Comparison of ENCODE assay signal across 8 cellular contexts in the genomic region with DNA sequence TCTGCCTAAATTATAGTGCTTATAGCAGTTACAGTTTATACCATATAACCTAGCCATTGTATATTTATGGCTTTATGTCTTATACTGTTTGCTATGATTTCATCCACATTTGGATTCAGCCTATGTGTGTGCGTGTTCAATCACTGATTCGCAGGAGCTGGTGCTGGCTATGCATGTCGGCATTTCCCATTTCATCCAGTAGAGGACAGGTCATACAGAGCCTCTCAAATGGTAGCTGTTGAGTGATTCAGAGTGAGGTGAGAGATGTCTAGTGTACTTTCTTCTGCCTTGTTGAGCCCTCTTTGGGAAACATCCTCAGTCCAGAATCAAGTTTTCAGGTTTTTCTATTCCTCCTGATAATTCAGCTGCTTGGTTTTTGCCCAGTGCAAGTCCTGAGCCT.
DNase-seq lines count a peak whose midpoint lies in the region; ATAC-seq and TF ChIP-seq lines count a peak whose summit lies in the region.

No MANE protein-coding gene starts in this region.

- H3K18ac ChIP-seq in IMR-90 (ENCODE audit: low read depth, low read length) = no peak overlapping the region

- intact Hi-C loops in IMR-90 (cut with micrococcal nuclease) (loop anchor here (10.0 kb wide), 1 partner anchor 645 kb away; no protein-coding TSS in a partner anchor), mammary epithelial cell (cut with micrococcal nuclease) (loop anchor here (2.0 to 10.0 kb wide), 2 partner anchors 77 to 235 kb away; partner anchors contain the start of gene FRMD4B)

- DNase-seq in BE2C (no peak), IMR-90 (peak; percentile 26), mammary epithelial cell (peak; percentile 45), Karpas-422 (no peak), medulla oblongata (ENCODE audit: extremely low spot score) (no peak)

- no peak overlapping the region for H2BK5ac ChIP-seq in IMR-90 (ENCODE audit: low read depth, low read length, poor library complexity, severe bottlenecking)

- H3K9me2 ChIP-seq in Karpas-422 (replicated peaks; ENCODE audit: insufficient read depth, low read length) = no peaks in the 10 kb centered on the region

- H2AK5ac ChIP-seq in IMR-90 (ENCODE audit: low read depth, low read length) = no peak overlapping the region

- H4K8ac ChIP-seq in IMR-90 (ENCODE audit: low read depth in 2 of 2, low read length in 2 of 2) = no peak overlapping the region

- dilution Hi-C loops in IMR-90 (cut with HindIII; ENCODE audit: low sequenced_read_pairs, unreplicated experiment) = no loop called here
- dilution Hi-C loops in mammary epithelial cell (cut with HindIII; ENCODE audit: low sequenced_read_pairs) = loop anchor here (25.0 kb wide), 2 partner anchors 148 to 352 kb away; no protein-coding TSS in a partner anchor

- TF ChIP-seq POLR2A in IMR-90 (IDR thresholded peaks at IDR 0.05; ENCODE audit: low read depth, low read length) = no peak

- no peak overlapping the region for H2BK20ac ChIP-seq in IMR-90 (ENCODE audit: low read depth, low read length)

- POLR2A ChIA-PET in IMR-90 (lab: Charles Lee; ENCODE audit: unreplicated experiment) = no interaction called here

- H4K20me1 ChIP-seq in IMR-90 (ENCODE audit: insufficient read depth, low read length) = no peaks in the 10 kb centered on the region
- H4K20me1 ChIP-seq in mammary epithelial cell (ENCODE audit: insufficient read depth, low read length) = no peaks in the 10 kb centered on the region
- no peaks in the 10 kb centered on the region for H4K20me1 ChIP-seq in Karpas-422 (ENCODE audit: insufficient read depth, low read depth, low read length)

- H2AFZ ChIP-seq in IMR-90 (replicated peaks; ENCODE audit: low read length, poor library complexity) (no peak overlapping the region), mammary epithelial cell (ENCODE audit: low read depth, low read length) (no peak overlapping the region), Karpas-422 (ENCODE audit: low read length) (no peak overlapping the region)

- H2BK15ac ChIP-seq in IMR-90 (ENCODE audit: low read depth, low read length) = no peak overlapping the region

- TF ChIP-seq RAD21 in IMR-90 (IDR thresholded peaks at IDR 0.05; ENCODE audit: low read length) (0 out of 2 replicates have a peak, but pooled peaks have one; percentile 2), liver (IDR thresholded peaks at IDR 0.05) (peak; percentile 68 to 79)

- H3K27ac ChIP-seq in IMR-90 (ENCODE audit: insufficient read depth, low read length) = no peak overlapping the region
- no peak overlapping the region for H3K27ac ChIP-seq in mammary epithelial cell (ENCODE audit: insufficient read depth, low read depth, low read length)
- no peak overlapping the region for H3K27ac ChIP-seq in liver (ENCODE audit: low read depth in 1 of 2, low read length in 2 of 2)
- no peak overlapping the region for H3K27ac ChIP-seq in Karpas-422 (ENCODE audit: low read length)

- no peak overlapping the region for H4K5ac ChIP-seq in IMR-90 (ENCODE audit: low read depth, low read length)

- no peaks in the 10 kb centered on the region for H3K79me1 ChIP-seq in IMR-90 (ENCODE audit: low read depth in 1 of 2, low read length in 2 of 2)

- H3K4me3 ChIP-seq in BE2C (ENCODE audit: low read depth, low read length) = no peak overlapping the region
- no peak overlapping the region for H3K4me3 ChIP-seq in IMR-90 (ENCODE audit: insufficient read depth, low read depth, low read length)
- H3K4me3 ChIP-seq in mammary epithelial cell (replicated peaks in 1 of 3; ENCODE audit: insufficient read depth in 1 of 3, low read depth in 2 of 3, low read length in 3 of 3) = no peak overlapping the region
- H3K4me3 ChIP-seq in liver (ENCODE audit: low read depth in 1 of 3, low read length in 3 of 3) = no peak overlapping the region
- H3K4me3 ChIP-seq in Karpas-422 (ENCODE audit: low read length) = no peak overlapping the region

- H4K91ac ChIP-seq in IMR-90 (ENCODE audit: insufficient read depth, low read depth, low read length) = no peak overlapping the region

- no peak overlapping the region for H2AK9ac ChIP-seq in IMR-90 (replicated peaks; ENCODE audit: low read depth, low read length, poor library complexity)

- ATAC-seq in IMR-90 (ENCODE audit: low read depth) (no peak), HG02884 (IDR thresholded peaks at IDR 0.05; ENCODE audit: unreplicated experiment) (no peak), HG03378 (IDR thresholded peaks at IDR 0.05; ENCODE audit: unreplicated experiment) (no peak)

- H3K9me3 ChIP-seq in BE2C = no peaks in the 10 kb centered on the region
- no peaks in the 10 kb centered on the region for H3K9me3 ChIP-seq in IMR-90 (ENCODE audit: control insufficient read depth, insufficient read depth, low read length)
- H3K9me3 ChIP-seq in mammary epithelial cell (replicated peaks; ENCODE audit: insufficient read depth, low read length) = no peaks in the 10 kb centered on the region
- H3K9me3 ChIP-seq in liver (ENCODE audit: control insufficient read depth in 4 of 4, low read length in 3 of 4) = no peaks in the 10 kb centered on the region
- H3K9me3 ChIP-seq in Karpas-422 (ENCODE audit: low read length) = no peaks in the 10 kb centered on the region

- H3K4me1 ChIP-seq in BE2C = no peaks in the 10 kb centered on the region; the same call in 1 of the 2 replicates
- no peaks in the 10 kb centered on the region for H3K4me1 ChIP-seq in IMR-90 (ENCODE audit: control insufficient read depth, insufficient read depth, low read length)
- H3K4me1 ChIP-seq in mammary epithelial cell (ENCODE audit: insufficient read depth, low read length) = peaks cover 3% of the 10 kb centered on the region
- peaks cover 0 to 3% (median 1%) of the 10 kb centered on the region in 4 donors for H3K4me1 ChIP-seq in liver (ENCODE audit: control insufficient read depth in 4 of 4, insufficient read depth in 4 of 4, low read length in 3 of 4)
- H3K4me1 ChIP-seq in Karpas-422 (ENCODE audit: low read length) = no peaks in the 10 kb centered on the region

- no peak overlapping the region for H3K14ac ChIP-seq in IMR-90 (replicated peaks; ENCODE audit: low read depth, low read length)

- H3K9me1 ChIP-seq in IMR-90 (ENCODE audit: insufficient read depth, low read length) = no peaks in the 10 kb centered on the region

- 0 out of 2 replicates have a peak, but pooled peaks cover 4% of the 10 kb centered on the region for H3K36me3 ChIP-seq in BE2C
- H3K36me3 ChIP-seq in IMR-90 (ENCODE audit: control insufficient read depth, insufficient read depth, low read length) = no peaks in the 10 kb centered on the region
- H3K36me3 ChIP-seq in mammary epithelial cell (ENCODE audit: insufficient read depth, low read length) = peaks cover 7% of the 10 kb centered on the region
- no peaks in the 10 kb centered on the region for H3K36me3 ChIP-seq in liver (ENCODE audit: control insufficient read depth in 4 of 4, insufficient read depth in 3 of 4, low read depth in 1 of 4, low read length in 3 of 4)
- H3K36me3 ChIP-seq in Karpas-422 (ENCODE audit: insufficient read depth, low read length) = no peaks in the 10 kb centered on the region

- no peak overlapping the region for H2BK120ac ChIP-seq in IMR-90 (ENCODE audit: low read depth, low read length)

- BruUV-seq in IMR-90 (replicated peaks; lab: Mats Ljungman, UMichigan) = no TSS peak
- BruUV-seq in mammary epithelial cell (replicated peaks; lab: Mats Ljungman, UMichigan) = no TSS peak

- CTCF ChIA-PET in IMR-90 (lab: Yijun Ruan, JAX) = interaction anchor here (0.7 to 1.5 kb wide), 3 partner anchors 8 to 148 kb away, joined by 3 to 6 read pairs (median 4); no protein-coding TSS in a partner anchor
- CTCF ChIA-PET in mammary epithelial cell (lab: Charles Lee; ENCODE audit: low non-redundant PET) = interaction anchor here (0.5 to 1.1 kb wide), 2 partner anchors 76 to 101 kb away, joined by 3 read pairs; partner anchors contain the start of gene FRMD4B

- in situ Hi-C loops in IMR-90 (cut with MboI; ENCODE audit: low sequenced_read_pairs) = loop anchor here (5.0 to 10.0 kb wide), 2 partner anchors 153 to 365 kb away; no protein-coding TSS in a partner anchor
- in situ Hi-C loops in mammary epithelial cell (cut with MboI; ENCODE audit: low sequenced_read_pairs in 2 of 2) = loop anchor here in 1 of 2 donors (25.0 kb wide), 2 partner anchors 102 to 352 kb away; no protein-coding TSS in a partner anchor

- no peak overlapping the region for H3K4ac ChIP-seq in IMR-90 (ENCODE audit: low read depth, low read length)

- no peak overlapping the region for H3K9ac ChIP-seq in IMR-90 (ENCODE audit: low read depth, low read length)
- no peak overlapping the region for H3K9ac ChIP-seq in mammary epithelial cell (ENCODE audit: insufficient read depth, low read length)
- no peak overlapping the region for H3K9ac ChIP-seq in liver (ENCODE audit: low read depth in 1 of 2, low read length in 2 of 2)
- H3K9ac ChIP-seq in Karpas-422 (ENCODE audit: low read length) = no peak overlapping the region

- TF ChIP-seq CTCF in BE2C (IDR thresholded peaks at IDR 0.05; ENCODE audit: low read depth, low read length) (peak; percentile 63), IMR-90 (conservative IDR thresholded peaks at IDR 0.05; ENCODE audit: low read depth, low read length) (peak; percentile 28), mammary epithelial cell (conservative IDR thresholded peaks at IDR 0.05 in 1 of 2, IDR thresholded peaks at IDR 0.05 in 1 of 2; ENCODE audit: extremely low read depth in 1 of 2, insufficient read depth in 1 of 2, low read depth in 1 of 2, low read length in 2 of 2) (peak; percentile 28 to 65), liver (IDR thresholded peaks at IDR 0.05; ENCODE audit: low read depth, low read length, missing input control) (peak; percentile 54)

- H3K27me3 ChIP-seq in BE2C (no peaks in the 10 kb centered on the region), IMR-90 (ENCODE audit: control insufficient read depth, insufficient read depth, low read length) (no peaks in the 10 kb centered on the region), mammary epithelial cell (ENCODE audit: insufficient read depth, low read length) (no peaks in the 10 kb centered on the region), liver (ENCODE audit: control insufficient read depth in 4 of 4, insufficient read depth in 4 of 4, low read length in 3 of 4) (no peaks in the 10 kb centered on the region), Karpas-422 (ENCODE audit: low read length) (no peaks in the 10 kb centered on the region)

- H3K4me2 ChIP-seq in IMR-90 (ENCODE audit: low read depth, low read length) (no peak overlapping the region), mammary epithelial cell (ENCODE audit: insufficient read depth, low read depth, low read length) (no peak overlapping the region), Karpas-422 (ENCODE audit: low read depth, low read length, poor library complexity, severe bottlenecking) (no peak overlapping the region)

- H3K79me2 ChIP-seq in mammary epithelial cell (ENCODE audit: insufficient read depth, low read length) (no peaks in the 10 kb centered on the region), Karpas-422 (ENCODE audit: low read length) (no peaks in the 10 kb centered on the region)

- no peak overlapping the region for H3K23ac ChIP-seq in IMR-90 (ENCODE audit: low read depth, low read length)

- H3K56ac ChIP-seq in IMR-90 (ENCODE audit: extremely low read depth, insufficient read depth, low read length) = no peak overlapping the region

- WGBS in IMR-90 (ENCODE audit: extremely low coverage in 2 of 2, insufficient read length in 1 of 2), 2 experiments = no CpG with 5 or more reads among the region's 3 CpGs
- 82% methylated on average over 3 of the region's 3 CpGs for WGBS in mammary epithelial cell (ENCODE audit: low coverage, missing lambda C conversion rate)
- 47% methylated on average over 3 of the region's 3 CpGs for WGBS in liver

TF ChIP-seq in liver, 16 proteins besides CTCF, POLR2A, EP300 and RAD21 (continues in another document):
- TF ChIP-seq HNF4G (IDR thresholded peaks at IDR 0.05) = no peak

Comparison
In these comparisons a context has a peak if more than half of its experiments do, and no peak if none do; other contexts are left out.
1. DNase-seq: peak in IMR-90 (single experiment) and mammary epithelial cell (single experiment); none in BE2C (single experiment), Karpas-422 (single experiment) and medulla oblongata (single experiment).
2. Peak in every context shown above with its lines, with median percentiles within 50 percentile points of each other: CTCF ChIP-seq.